Comparison of ENCODE assay signal across 8 cellular contexts in genomic region chr1:1504777-1505365, GRCh38. TPM values are rescaled to one million over a fixed set of nuclear protein-coding genes. Genes with fewer than 3 reads are reported as not detected.
DNase-seq lines count a peak whose midpoint lies in the region; ATAC-seq, FAIRE-seq and TF ChIP-seq lines count a peak whose summit lies in the region.
"Not testable (repeated sequence)": the region's sequence is repeated elsewhere in the genome, so short reads cannot be mapped to it uniquely, and the experiment has no call there.

No MANE protein-coding gene starts in this region.

- not testable (repeated sequence) for H3K9me3 ChIP-seq in endothelial cell of umbilical vein (replicated peaks; ENCODE audit: control insufficient read depth, insufficient read depth, low read length); right lobe of liver

- peak overlapping the region; percentile 15 for H2AFZ ChIP-seq in endothelial cell of umbilical vein (ENCODE audit: low read depth, low read length)

- not testable (repeated sequence) for H4K20me1 ChIP-seq in endothelial cell of umbilical vein (replicated peaks; ENCODE audit: control insufficient read depth, extremely low read depth, insufficient read depth, low read length)

- TF ChIP-seq CTCF in GM13977 (IDR thresholded peaks at IDR 0.05; ENCODE audit: extremely low read depth, insufficient read depth, missing control alignments): peak; percentile 49
- TF ChIP-seq CTCF in endothelial cell of umbilical vein (IDR thresholded peaks at IDR 0.05; ENCODE audit: extremely low read depth in 1 of 2, insufficient read depth in 1 of 2, low read depth in 1 of 2, low read length in 2 of 2): peak; percentile 34 to 53
- TF ChIP-seq CTCF in right lobe of liver (IDR thresholded peaks at IDR 0.05): peak; percentile 62 to 84 (median 73)

- peak; percentile 50 for FAIRE-seq in endothelial cell of umbilical vein (lab: Jason Lieb, UNC)

- CTCF ChIA-PET in endothelial cell of umbilical vein (lab: Charles Lee): interaction anchor here (0.6 to 1.4 kb wide), 10 partner anchors 17 to 383 kb away, joined by 3 to 7 read pairs (median 4); partner anchors contain the start of genes AURKAIP1, CCNL2 and MIB2

- not testable (repeated sequence) for H3K4me1 ChIP-seq in endothelial cell of umbilical vein (ENCODE audit: control insufficient read depth, extremely low read depth, insufficient read depth, low read length); right lobe of liver

- BruUV-seq in endothelial cell of umbilical vein (replicated peaks; lab: Mats Ljungman, UMichigan): not testable (repeated sequence)

- H3K4me2 ChIP-seq in endothelial cell of umbilical vein (ENCODE audit: insufficient read depth, low read length): not testable (repeated sequence)

- WGBS in right lobe of liver (ENCODE audit: insufficient coverage, low coverage, low lambda C conversion rate, missing lambda C conversion rate): 17% methylated on average over 9 of the region's 16 CpGs

- H3K79me2 ChIP-seq in endothelial cell of umbilical vein (ENCODE audit: control insufficient read depth, insufficient read depth, low read length): not testable (repeated sequence)

- not testable (repeated sequence) for H3K27ac ChIP-seq in endothelial cell of umbilical vein (ENCODE audit: insufficient read depth, low read depth, low read length)
- H3K27ac ChIP-seq in right lobe of liver: peak overlapping the region; percentile 69 to 77 (median 72)

- dilution Hi-C loops in endothelial cell of umbilical vein (cut with MboI; ENCODE audit: extremely low pct_ligation_motif_present, low sequenced_read_pairs): not testable (repeated sequence)

- H3K27me3 ChIP-seq in endothelial cell of umbilical vein (ENCODE audit: control insufficient read depth in 2 of 2, insufficient read depth in 2 of 2, low read length in 2 of 2); right lobe of liver: not testable (repeated sequence)

- not testable (repeated sequence) for H3K9ac ChIP-seq in endothelial cell of umbilical vein (replicated peaks; ENCODE audit: extremely low read depth, insufficient read depth, low read length)

- POLR2A ChIA-PET in endothelial cell of umbilical vein (lab: Charles Lee): not testable (repeated sequence)

- not testable (repeated sequence) for H3K9me1 ChIP-seq in endothelial cell of umbilical vein (replicated peaks; ENCODE audit: control insufficient read depth, extremely low read depth, insufficient read depth, low read length)

- in situ Hi-C loops in ACHN (cut with HindIII; ENCODE audit: low pct_ligation_motif_present, low pct_unique_long_range_greater_than_20kb, low sequenced_read_pairs); GM13977 (cut with MboI; ENCODE audit: low pct_unique_long_range_greater_than_20kb, low sequenced_read_pairs, unreplicated experiment): not testable (repeated sequence)

- H3K4me3 ChIP-seq in endothelial cell of umbilical vein (replicated peaks in 1 of 3; ENCODE audit: insufficient read depth in 1 of 3, low read depth in 1 of 3, low read length in 3 of 3): not testable (repeated sequence)
- H3K4me3 ChIP-seq in right lobe of liver: peak overlapping the region; percentile 3 to 39 (median 35)

- ATAC-seq in right lobe of liver: peak; percentile 53 to 67 (median 61)

- H3K36me3 ChIP-seq in endothelial cell of umbilical vein (ENCODE audit: control insufficient read depth in 2 of 2, extremely low read depth in 1 of 2, insufficient read depth in 2 of 2, low read length in 2 of 2); right lobe of liver: not testable (repeated sequence)

- intact Hi-C loops in endothelial cell of umbilical vein (cut with micrococcal nuclease): loop anchor here (2.0 kb wide), 1 partner anchor 98 kb away; the partner anchor contains the start of gene MRPL20
- intact Hi-C loops in right lobe of liver (cut with DNase I): not testable (repeated sequence)

- not testable (repeated sequence) for TF ChIP-seq POLR2A in endothelial cell of umbilical vein (IDR thresholded peaks at IDR 0.05; ENCODE audit: low read depth, low read length)
- TF ChIP-seq POLR2A in right lobe of liver (IDR thresholded peaks at IDR 0.05): peak; percentile 47

- DNase-seq in ACHN (peak; percentile 68), GM13977 (ENCODE audit: low spot score) (peak; percentile 50), NCI-H1930 (lab: John Stamatoyannopoulos, UW) (peak; percentile 38 to 52), SKM-1 (lab: John Stamatoyannopoulos, UW; ENCODE audit: unreplicated experiment) (peak; percentile 16), activated T-helper 1 cell treated with Interleukin-2 at 50 U/mL for 16 hours (ENCODE audit: low read depth) (peak; percentile 35), endothelial cell of umbilical vein (ENCODE audit: low read depth, low spot score) (peak; percentile 46), right lobe of liver (peak; percentile 79 to 90 (median 90))
- peak; percentile 39 to 54 for DNase-seq in stimulated activated CD4-positive, alpha-beta T cell treated with anti-CD3 and anti-CD28 coated beads, Interleukin-15, amount 100 ng/mL, for 1 hour (ENCODE audit: low read depth in 1 of 2, low spot score in 1 of 2)

RNA-seq across cellular contexts. Expression of gene ATAD3A, which starts 7.1 kb away (rescaled TPM):
- total RNA-seq in endothelial cell of umbilical vein (55.2 and 57.4 TPM in 2 replicates), right lobe of liver (10 to 100 TPM; 10.8 to 31.7 (median 13.1) TPM)
- polyA plus RNA-seq in endothelial cell of umbilical vein: 24.9 and 28.8 TPM in 2 replicates
- polyA plus RNA-seq in endothelial cell of umbilical vein (2011; cell fraction: cytosol; rRNA removed): 23.0 and 29.1 TPM in 2 replicates
- polyA plus RNA-seq in endothelial cell of umbilical vein (2011; cell fraction: nucleus; rRNA removed): 47.8 and 57.7 TPM in 2 replicates
- polyA plus RNA-seq in endothelial cell of umbilical vein (2012): 26.8 and 28.1 TPM in 2 replicates
- 13.7 and 22.7 TPM in 2 replicates for polyA minus RNA-seq in endothelial cell of umbilical vein
- polyA minus RNA-seq in endothelial cell of umbilical vein (2011; cell fraction: cytosol; rRNA and poly(A)+ RNA removed): 52.6 TPM
- polyA minus RNA-seq in endothelial cell of umbilical vein (2011; cell fraction: nucleus; rRNA and poly(A)+ RNA removed): 10.6 and 18.4 TPM in 2 replicates

RNA-seq across cellular contexts. Expression of gene ATAD3B, which starts 33.3 kb away (rescaled TPM):
- 45.8 and 48.2 TPM in 2 replicates for total RNA-seq in endothelial cell of umbilical vein
- 20.5 and 22.7 TPM in 2 replicates for polyA plus RNA-seq in endothelial cell of umbilical vein
- polyA plus RNA-seq in endothelial cell of umbilical vein (2011; cell fraction: cytosol; rRNA removed): 10.6 and 15.8 TPM in 2 replicates
- polyA plus RNA-seq in endothelial cell of umbilical vein (2011; cell fraction: nucleus; rRNA removed): 107 and 147 TPM in 2 replicates
- polyA plus RNA-seq in endothelial cell of umbilical vein (2012): 16.0 and 23.1 TPM in 2 replicates
- polyA minus RNA-seq in endothelial cell of umbilical vein: 10.3 and 22.1 TPM in 2 replicates
- polyA minus RNA-seq in endothelial cell of umbilical vein (2011; cell fraction: cytosol; rRNA and poly(A)+ RNA removed): 66.3 TPM
- polyA minus RNA-seq in endothelial cell of umbilical vein (2011; cell fraction: nucleus; rRNA and poly(A)+ RNA removed): 22.2 and 45.5 TPM in 2 replicates
- 10 to 100 TPM in 3 of 6 experiments, 1 to 10 TPM in 3; 8.9 to 15.0 (median 10.2) TPM for total RNA-seq in right lobe of liver

RNA-seq across cellular contexts. Expression of gene TMEM240, which starts 35.6 kb away (rescaled TPM):
- total RNA-seq in endothelial cell of umbilical vein (7.0 and 8.8 TPM in 2 replicates), right lobe of liver (under 1 TPM in 1 of 6 experiments, not detected in 5; 0.40 TPM)
- polyA plus RNA-seq in endothelial cell of umbilical vein: 5.3 and 7.6 TPM in 2 replicates
- polyA plus RNA-seq in endothelial cell of umbilical vein (2011; cell fraction: cytosol; rRNA removed): 3.3 and 4.5 TPM in 2 replicates
- 6.8 and 7.3 TPM in 2 replicates for polyA plus RNA-seq in endothelial cell of umbilical vein (2011; cell fraction: nucleus; rRNA removed)
- 2.1 and 5.6 TPM in 2 replicates for polyA plus RNA-seq in endothelial cell of umbilical vein (2012)
- polyA minus RNA-seq in endothelial cell of umbilical vein: 1.1 and 1.2 TPM in 2 replicates
- polyA minus RNA-seq in endothelial cell of umbilical vein (2011; cell fraction: cytosol; rRNA and poly(A)+ RNA removed): not detected
- polyA minus RNA-seq in endothelial cell of umbilical vein (2011; cell fraction: nucleus; rRNA and poly(A)+ RNA removed): 0.87 and 2.0 TPM in 2 replicates

RNA-seq across cellular contexts. Expression of gene ATAD3C, which starts 55.4 kb away (rescaled TPM):
- total RNA-seq in endothelial cell of umbilical vein: 0.16 TPM in 1 of 2 replicates, not detected in the other
- 0.01 TPM in 1 of 2 replicates, not detected in the other for polyA plus RNA-seq in endothelial cell of umbilical vein
- polyA plus RNA-seq in endothelial cell of umbilical vein (2011; cell fraction: cytosol; rRNA removed): not detected in 2 replicates
- polyA plus RNA-seq in endothelial cell of umbilical vein (2011; cell fraction: nucleus; rRNA removed): 0.04 and 0.06 TPM in 2 replicates
- polyA plus RNA-seq in endothelial cell of umbilical vein (2012): not detected in 2 replicates
- not detected in 2 replicates for polyA minus RNA-seq in endothelial cell of umbilical vein
- not detected for polyA minus RNA-seq in endothelial cell of umbilical vein (2011; cell fraction: cytosol; rRNA and poly(A)+ RNA removed)
- 0.82 TPM in 1 of 2 replicates, not detected in the other for polyA minus RNA-seq in endothelial cell of umbilical vein (2011; cell fraction: nucleus; rRNA and poly(A)+ RNA removed)
- total RNA-seq in right lobe of liver: 1 to 10 TPM in 4 of 6 experiments, under 1 TPM in 2; 0.74 to 3.1 (median 1.9) TPM

Comparison
In these comparisons a context has a peak if more than half of its experiments do, and no peak if none do; other contexts are left out.
1. DNase-seq: peak in every context shown above with its lines; median percentile 90 in right lobe of liver; 68 in ACHN; 50 in GM13977; 46 in stimulated activated CD4-positive, alpha-beta T cell treated with anti-CD3 and anti-CD28 coated beads, Interleukin-15, amount 100 ng/mL, for 1 hour; 46 in endothelial cell of umbilical vein; 45 in NCI-H1930; 35 in activated T-helper 1 cell treated with Interleukin-2 at 50 U/mL for 16 hours; 16 in SKM-1.